Comparison of ENCODE assay signal across 19 cellular contexts in the genomic region with DNA sequence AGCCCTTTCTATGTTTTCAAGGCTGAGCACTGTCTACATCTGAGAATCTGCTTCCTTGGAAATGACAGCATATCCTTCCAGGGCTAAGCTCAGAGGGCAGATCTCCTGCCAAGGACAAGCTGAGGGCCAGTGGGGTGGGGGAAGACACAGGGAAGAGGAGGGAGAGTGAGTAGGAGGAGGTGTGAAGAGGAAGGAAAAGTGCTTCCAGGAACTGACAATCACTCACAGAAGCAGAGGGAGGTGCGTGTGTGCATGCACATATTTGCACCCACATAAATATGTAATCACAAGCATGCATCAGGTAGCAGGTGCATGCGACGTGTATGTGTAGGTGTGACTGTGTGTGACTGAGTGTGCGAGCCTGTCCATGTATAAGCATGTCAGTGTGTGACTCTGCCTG. TPM values are rescaled to one million over a fixed set of nuclear protein-coding genes. Genes with fewer than 3 reads are reported as not detected.
A peak's percentile ranks its signal among the peaks of the same experiment; 100 is the strongest.
DNase-seq lines count a peak whose midpoint lies in the region; ATAC-seq, FAIRE-seq and TF ChIP-seq lines count a peak whose summit lies in the region.
"Had no signal": no experiment of that assay in that cellular context is flagged by ENCODE, and none has a peak within 500 bp of the region (broad histone marks: within the 10 kb centered on the region; RNA-seq: fewer than 3 reads in every experiment).

No MANE protein-coding gene starts in this region.

- no peak for TF ChIP-seq CTCF in bronchial epithelial cell (IDR thresholded peaks at IDR 0.05; ENCODE audit: insufficient read depth, low read length, severe bottlenecking)
- TF ChIP-seq CTCF in type B pancreatic cell (conservative IDR thresholded peaks at IDR 0.05): no peak
- TF ChIP-seq CTCF in sigmoid colon (IDR thresholded peaks at IDR 0.05): no peak

- no peaks in the 10 kb centered on the region for H3K9me3 Mint-ChIP-seq in type B pancreatic cell
- H3K9me3 Mint-ChIP-seq: CD4-positive, alpha-beta memory T cell; H9 had no signal

- H3K36me3 ChIP-seq in bronchial epithelial cell (ENCODE audit: control insufficient read depth, insufficient read depth, low read length) (no peaks in the 10 kb centered on the region), sigmoid colon (no peaks in the 10 kb centered on the region)

- H3K4me3 ChIP-seq in right cardiac atrium (ENCODE audit: low read length) (no peak overlapping the region), bronchial epithelial cell (ENCODE audit: low read depth, low read length) (no peak overlapping the region), sigmoid colon (no peak overlapping the region)

- H3K36me3 Mint-ChIP-seq in type B pancreatic cell: no peaks in the 10 kb centered on the region
- H3K36me3 Mint-ChIP-seq: CD4-positive, alpha-beta memory T cell had no signal

- ATAC-seq in right cardiac atrium: peak; percentile 45 to 72
- no peak for ATAC-seq in Right ventricle myocardium superior (ENCODE audit: poor library complexity)

- peaks cover 21% of the 10 kb centered on the region for H3K4me1 Mint-ChIP-seq in type B pancreatic cell (ENCODE audit: unreplicated experiment)

- no peak overlapping the region for H3K27ac ChIP-seq in right cardiac atrium (ENCODE audit: low read length)
- H3K27ac ChIP-seq in sigmoid colon: no peak overlapping the region
- H3K27ac ChIP-seq: C4-2B had no signal

- H3K9me3 ChIP-seq in right cardiac atrium (ENCODE audit: control insufficient read depth, low read length): no peaks in the 10 kb centered on the region
- H3K9me3 ChIP-seq in sigmoid colon: no peaks in the 10 kb centered on the region

- peak overlapping the region; percentile 22 for H3K4me3 Mint-ChIP-seq in type B pancreatic cell
- H3K4me3 Mint-ChIP-seq: CD4-positive, alpha-beta memory T cell; H9 had no signal

- FAIRE-seq in bronchial epithelial cell (lab: Jason Lieb, UNC): peak; percentile 72
- FAIRE-seq: A204.1, GM12892, GM18507 had no signal

- no peaks in the 10 kb centered on the region for H3K27me3 ChIP-seq in right cardiac atrium (ENCODE audit: control insufficient read depth, insufficient read depth)
- H3K27me3 ChIP-seq in bronchial epithelial cell (ENCODE audit: control insufficient read depth, insufficient read depth, low read length): peaks cover 11% of the 10 kb centered on the region
- peaks cover 0 to 16% (median 0%) of the 10 kb centered on the region in 3 donors for H3K27me3 ChIP-seq in sigmoid colon

- H3K4me1 ChIP-seq in right cardiac atrium (ENCODE audit: control insufficient read depth, insufficient read depth, low read length) (peaks cover 9% of the 10 kb centered on the region), sigmoid colon (peaks cover 0 to 5% (median 2%) of the 10 kb centered on the region in 4 donors)

- no peak for TF ChIP-seq POLR2A in sigmoid colon (IDR thresholded peaks at IDR 0.05)

- WGBS in right cardiac atrium: 63% methylated on average over 4 of the region's 4 CpGs
- WGBS in sigmoid colon, 2 donors: 80 to 81% methylated on average over 4 of the region's 4 CpGs

- H3K27ac Mint-ChIP-seq in type B pancreatic cell: no peak overlapping the region
- H3K27ac Mint-ChIP-seq: CD4-positive, alpha-beta memory T cell; H9 had no signal

- DNase-seq in right cardiac atrium (no peak), Right ventricle myocardium superior (no peak), bronchial epithelial cell (ENCODE audit: low read depth) (no peak), islet precursor cell (peak; percentile 41), type B pancreatic cell (ENCODE audit: extremely low spot score, unreplicated experiment) (no peak), A172 (ENCODE audit: low spot score) (no peak), sigmoid colon (no peak), NCI-H2107 (lab: John Stamatoyannopoulos, UW) (no peak)
- DNase-seq: AML-193; CD4-positive, alpha-beta memory T cell; DMS153; DMS79; GDM1; GOT3 had no signal

- no peak for TF ChIP-seq EP300 in sigmoid colon (IDR thresholded peaks at IDR 0.05)

- intact Hi-C loops in right cardiac atrium (cut with DNase I) (no loop called here), Right ventricle myocardium superior (cut with DNase I) (no loop called here), sigmoid colon (cut with DNase I) (no loop called here)

- H3K27me3 Mint-ChIP-seq in type B pancreatic cell: peaks cover 42% of the 10 kb centered on the region

RNA-seq across cellular contexts. Expression of a gene that starts 43.7 kb away (rescaled TPM):
- total RNA-seq in right cardiac atrium (10 to 100 TPM; 50.2 to 66.5 (median 57.1) TPM), Right ventricle myocardium superior (38.0 TPM), bronchial epithelial cell (4.5 and 5.0 TPM in 2 replicates), type B pancreatic cell (ENCODE audit: low replicate concordance) (17.2 and 36.7 TPM in 2 replicates), sigmoid colon (10 to 100 TPM; 52.4 to 95.8 (median 70.4) TPM)
- polyA plus RNA-seq in right cardiac atrium (42.6 TPM), sigmoid colon (10 to 100 TPM; 10.2 to 24.9 (median 20.4) TPM)
- 17.4 and 18.0 TPM in 2 replicates for total RNA-seq in A172 (2014; rRNA removed; shearing (Covaris generic))
